ENCODE assay signal across 1 cellular context in genomic region chr12:124451637-124452243, GRCh38.
TF ChIP-seq lines count a peak whose summit lies in the region.

No MANE protein-coding gene starts in this region.

TF ChIP-seq in SK-N-SH, 30 proteins besides CTCF, POLR2A, EP300 and RAD21 (continued from another document):
- no peak for TF ChIP-seq REST (IDR thresholded peaks at IDR 0.05; ENCODE audit: low read depth, low read length)
- no peak for TF ChIP-seq GATA2 (CRISPR knock-in tag; IDR thresholded peaks at IDR 0.05)
- TF ChIP-seq GABPA (IDR thresholded peaks at IDR 0.05; ENCODE audit: low read depth): no peak
- TF ChIP-seq FOXJ3 (CRISPR knock-in tag; IDR thresholded peaks at IDR 0.05): no peak
- TF ChIP-seq MXI1 (IDR thresholded peaks at IDR 0.05; ENCODE audit: low read depth, low read length): no peak
- TF ChIP-seq SMC3 (IDR thresholded peaks at IDR 0.05; ENCODE audit: low read depth, low read length): no peak
- no peak for TF ChIP-seq CHD2 (IDR thresholded peaks at IDR 0.05; ENCODE audit: low read length, partially characterized antibody)
- no peak for TF ChIP-seq RFX5 (IDR thresholded peaks at IDR 0.05; ENCODE audit: low read length)
- TF ChIP-seq FOSL2 (IDR thresholded peaks at IDR 0.05; ENCODE audit: borderline replicate concordance, low read depth): no peak
